In the genomic region with DNA sequence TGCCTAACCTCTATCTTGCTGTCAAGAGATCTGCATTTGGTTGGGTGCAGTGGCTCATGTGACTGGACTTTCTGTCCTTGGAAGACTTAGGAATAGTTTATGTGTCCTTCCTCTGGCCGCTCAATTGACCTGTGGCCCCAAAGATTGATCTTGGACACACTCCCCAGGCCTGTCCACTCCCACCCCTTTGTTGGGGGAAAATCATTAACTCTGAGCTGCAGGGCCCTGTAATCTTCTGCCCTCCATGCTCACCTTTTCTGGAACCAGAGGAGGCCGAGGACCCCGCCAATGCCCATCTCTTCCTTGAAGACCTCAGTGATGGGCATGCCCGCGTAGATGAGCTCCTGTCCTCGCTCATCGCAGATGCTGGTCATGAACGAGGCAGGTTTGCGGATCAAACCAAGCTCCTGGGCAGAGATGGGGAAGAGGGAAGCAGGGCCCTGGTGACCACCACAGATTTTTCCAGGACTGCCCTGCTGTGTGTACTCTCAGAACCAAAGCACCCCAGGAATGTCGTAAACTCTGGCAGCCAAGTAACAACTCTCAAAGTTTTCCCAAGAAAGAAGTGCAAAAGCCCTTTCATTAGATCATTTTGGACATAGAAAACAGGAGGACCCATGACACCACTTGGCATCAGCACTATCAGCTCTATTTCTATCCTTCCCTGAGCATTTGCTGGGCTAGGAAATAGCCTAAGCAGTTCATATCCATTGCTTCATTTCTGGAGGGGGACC, we compare ENCODE assay signal across 12 cellular contexts. TPM values are rescaled to one million over a fixed set of nuclear protein-coding genes. Genes with fewer than 3 reads are reported as not detected.
"Had no signal": no experiment of that assay in that cellular context is flagged by ENCODE, and none has a peak within 500 bp of the region (broad histone marks: within the 10 kb centered on the region; RNA-seq: fewer than 3 reads in every experiment).

No MANE protein-coding gene starts in this region.

- FAIRE-seq: kidney, urothelium cell line had no signal

- H3K9me3 ChIP-seq: colonic mucosa, esophagus muscularis mucosa, left ventricle myocardium inferior had no signal

- H3K4me1 ChIP-seq: colonic mucosa, esophagus muscularis mucosa, left ventricle myocardium inferior had no signal

- H3K27me3 ChIP-seq: colonic mucosa, esophagus muscularis mucosa had no signal

- H3K27ac ChIP-seq: colonic mucosa, esophagus muscularis mucosa, left ventricle myocardium inferior had no signal

- ATAC-seq: naive thymus-derived CD8-positive, alpha-beta T cell had no signal

- H3K4me3 ChIP-seq: colonic mucosa, esophagus muscularis mucosa, left ventricle myocardium inferior had no signal

- DNase-seq: activated CD4-positive, alpha-beta T cell treated with anti-CD3 and anti-CD28 coated beads, Interleukin-2, amount 50 U/mL, for 1 hour; activated naive CD4-positive, alpha-beta T cell treated with anti-CD3 and anti-CD28 coated beads, Interleukin-2, amount 10 ng/mL, durations not matched to agents 7 days and 5 days; central memory CD4-positive, alpha-beta T cell; colonic mucosa; foreskin fibroblast; glutamatergic neuron; hypothalamus; kidney; left ventricle myocardium inferior; naive thymus-derived CD8-positive, alpha-beta T cell had no signal

RNA-seq across cellular contexts. Expression of a gene that starts 36.1 kb away (rescaled TPM):
- total RNA-seq: colonic mucosa; left ventricle myocardium inferior; naive thymus-derived CD8-positive, alpha-beta T cell had no signal

RNA-seq across cellular contexts. Expression of a gene that starts 56.7 kb away (rescaled TPM):
- total RNA-seq: naive thymus-derived CD8-positive, alpha-beta T cell had no signal
